In genomic region chr1:116311756-116312691, GRCh38 we compare ENCODE assay signal across 13 cellular contexts.
A peak's percentile ranks its signal among the peaks of the same experiment; 100 is the strongest.
DNase-seq lines count a peak whose midpoint lies in the region; ATAC-seq and TF ChIP-seq lines count a peak whose summit lies in the region.
"Had no signal": no experiment of that assay in that cellular context is flagged by ENCODE, and none has a peak within 500 bp of the region (broad histone marks: within the 10 kb centered on the region; RNA-seq: fewer than 3 reads in every experiment).

No MANE protein-coding gene starts in this region.

- H3K9me3 Mint-ChIP-seq in GM23338 = no peaks in the 10 kb centered on the region
- H3K9me3 Mint-ChIP-seq in progenitor cell of endocrine pancreas (ENCODE audit: low read depth) = no peaks in the 10 kb centered on the region
- H3K9me3 Mint-ChIP-seq: activated CD8-positive, alpha-beta T cell treated with anti-CD3 and anti-CD28 coated beads for 36 hours; IgD-negative memory B cell had no signal

- H3F3A ChIP-seq in GM23338 (replicated peaks; ENCODE audit: low read depth) = no peaks in the 10 kb centered on the region

- no peaks in the 10 kb centered on the region for H3K27me3 ChIP-seq in GM23338 (ENCODE audit: insufficient read depth)
- H3K27me3 ChIP-seq: adrenal gland, neutrophil had no signal

- no peaks in the 10 kb centered on the region for H4K20me1 ChIP-seq in GM23338 (replicated peaks; ENCODE audit: insufficient read depth)

- DNase-seq in GM23338 (ENCODE audit: low spot score) (peak; percentile 5), NCI-H526 (lab: John Stamatoyannopoulos, UW) (peak; percentile 87 to 92), globus pallidus (ENCODE audit: low spot score) (peak; percentile 63), progenitor cell of endocrine pancreas (ENCODE audit: low spot score, unreplicated experiment) (no peak), GM19240 (ENCODE audit: insufficient read length, low spot score) (no peak), posterior vena cava (ENCODE audit: low spot score) (no peak)
- DNase-seq: activated CD8-positive, alpha-beta T cell treated with anti-CD3 and anti-CD28 coated beads for 36 hours; adrenal gland had no signal

- no peak overlapping the region for H3K4me3 Mint-ChIP-seq in GM23338
- no peak overlapping the region for H3K4me3 Mint-ChIP-seq in progenitor cell of endocrine pancreas (ENCODE audit: low read depth)
- H3K4me3 Mint-ChIP-seq: activated CD8-positive, alpha-beta T cell treated with anti-CD3 and anti-CD28 coated beads for 36 hours; IgD-negative memory B cell had no signal

- H3K27me3 Mint-ChIP-seq in GM23338 (ENCODE audit: insufficient read depth, low read depth, poor library complexity) (no peaks in the 10 kb centered on the region), progenitor cell of endocrine pancreas (no peaks in the 10 kb centered on the region)
- H3K27me3 Mint-ChIP-seq: activated CD8-positive, alpha-beta T cell treated with anti-CD3 and anti-CD28 coated beads for 36 hours had no signal

- no peak overlapping the region for H3K4me3 ChIP-seq in GM23338
- H3K4me3 ChIP-seq: adrenal gland had no signal

- H3K4me1 ChIP-seq in GM23338 (ENCODE audit: insufficient read depth) = peaks cover 12% of the 10 kb centered on the region
- H3K4me1 ChIP-seq: adrenal gland had no signal

- no peak overlapping the region for H3K27ac Mint-ChIP-seq in GM23338
- H3K27ac Mint-ChIP-seq in progenitor cell of endocrine pancreas = peak overlapping the region; percentile 75
- H3K27ac Mint-ChIP-seq: activated CD8-positive, alpha-beta T cell treated with anti-CD3 and anti-CD28 coated beads for 36 hours; IgD-negative memory B cell had no signal

- H3K36me3 Mint-ChIP-seq in GM23338 (ENCODE audit: low read depth) (no peaks in the 10 kb centered on the region), progenitor cell of endocrine pancreas (ENCODE audit: insufficient read depth) (no peaks in the 10 kb centered on the region)
- H3K36me3 Mint-ChIP-seq: IgD-negative memory B cell had no signal

- 0 out of 2 replicates have a peak overlapping the region, but pooled peaks have one; percentile 32 for H3K27ac ChIP-seq in GM23338 (ENCODE audit: low read depth)
- H3K27ac ChIP-seq: adrenal gland, neutrophil had no signal

- no peaks in the 10 kb centered on the region for H3K36me3 ChIP-seq in GM23338 (ENCODE audit: insufficient read depth)
- H3K36me3 ChIP-seq: adrenal gland, neutrophil had no signal

- no peaks in the 10 kb centered on the region for H3K79me2 ChIP-seq in GM23338 (replicated peaks; ENCODE audit: insufficient read depth)

- intact Hi-C loops in posterior vena cava (cut with DNase I) = no loop called here

- TF ChIP-seq CTCF in GM23338 (conservative IDR thresholded peaks at IDR 0.05; ENCODE audit: low read depth in 2 of 2) (no peak), progenitor cell of endocrine pancreas (IDR thresholded peaks at IDR 0.05; ENCODE audit: unreplicated experiment) (no peak)

- H3K4me2 ChIP-seq in GM23338 = no peak overlapping the region; the same call in 1 of the 2 replicates

- peak overlapping the region; percentile 86 for H2AFZ ChIP-seq in GM23338

- H3K9me2 ChIP-seq in GM23338 (ENCODE audit: insufficient read depth) = peaks cover 6% of the 10 kb centered on the region; the same call in 1 of the 2 replicates

- peaks cover 21% of the 10 kb centered on the region for H3K4me1 Mint-ChIP-seq in GM23338
- peaks cover 34% of the 10 kb centered on the region for H3K4me1 Mint-ChIP-seq in progenitor cell of endocrine pancreas (ENCODE audit: low read depth)

- ATAC-seq in GM23338 = peak; percentile 58
- ATAC-seq in GM21447 (IDR thresholded peaks at IDR 0.05; ENCODE audit: unreplicated experiment) = no peak
- no peak for ATAC-seq in HG03354 (IDR thresholded peaks at IDR 0.05; ENCODE audit: poor library complexity, severe bottlenecking, unreplicated experiment)
- ATAC-seq: activated CD8-positive, alpha-beta T cell treated with anti-CD3 and anti-CD28 coated beads for 36 hours; Panc1 had no signal

TF ChIP-seq in GM23338, 12 proteins besides CTCF, POLR2A, EP300 and RAD21:
- TF ChIP-seq POLR2AphosphoS5 (IDR thresholded peaks at IDR 0.05; ENCODE audit: low read depth) (no peak), JUNB (IDR thresholded peaks at IDR 0.05; ENCODE audit: unreplicated experiment) (no peak), STAT1 (IDR thresholded peaks at IDR 0.05; ENCODE audit: unreplicated experiment) (no peak), REST (IDR thresholded peaks at IDR 0.05; ENCODE audit: unreplicated experiment) (no peak), EZH2 (IDR thresholded peaks at IDR 0.05; ENCODE audit: low read depth, unreplicated experiment) (no peak), CREB1 (CRISPR knock-in tag; IDR thresholded peaks at IDR 0.05; ENCODE audit: low read depth) (no peak), NANOG (IDR thresholded peaks at IDR 0.05; ENCODE audit: borderline replicate concordance) (no peak), ETS1 (IDR thresholded peaks at IDR 0.05) (no peak)

Comparison
In these comparisons a context has a peak if more than half of its experiments do, and no peak if none do; other contexts are left out.
1. DNase-seq: peak in GM23338 (single experiment), NCI-H526 (2 of 2) and globus pallidus (single experiment); none in progenitor cell of endocrine pancreas (single experiment), GM19240 (single experiment) and posterior vena cava (single experiment).